In the genomic region with DNA sequence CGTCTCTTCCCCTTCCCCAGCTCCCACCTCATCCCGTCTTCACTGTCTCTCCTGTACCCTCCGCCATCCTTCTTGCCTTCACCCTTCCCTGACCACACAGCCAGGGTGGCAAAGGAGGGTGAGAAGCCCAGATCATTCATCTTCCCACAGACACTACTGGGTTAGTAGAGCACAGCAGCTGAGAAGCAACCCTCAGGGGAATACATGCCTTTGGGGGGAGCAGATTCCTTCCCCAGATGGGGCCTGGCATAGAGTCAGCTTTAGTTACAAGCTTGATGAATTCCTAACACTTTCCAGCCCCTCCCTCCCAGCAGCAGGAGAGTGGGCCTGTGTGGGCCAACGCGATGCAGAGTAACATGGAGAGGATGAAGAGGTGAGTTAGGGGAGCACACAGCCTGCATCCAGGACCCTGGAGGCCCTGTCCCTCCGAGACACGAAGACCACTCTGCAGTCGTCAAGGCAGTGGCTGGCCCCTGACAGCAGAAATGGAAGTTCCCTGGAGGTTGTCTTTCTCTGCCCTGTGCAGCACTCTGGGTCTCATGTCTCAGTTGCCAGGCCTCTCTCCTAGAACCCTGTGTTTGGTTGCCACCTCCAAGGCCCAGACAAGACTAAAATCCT, we compare ENCODE assay signal across 1 cellular context.
TF ChIP-seq lines count a peak whose summit lies in the region.

No MANE protein-coding gene starts in this region.

TF ChIP-seq in H1, 55 proteins besides CTCF, POLR2A, EP300 and RAD21:
- TF ChIP-seq ZNF274 (IDR thresholded peaks at IDR 0.05; ENCODE audit: borderline replicate concordance, extremely low read depth, low read length) (no peak), TAF7 (optimal IDR thresholded peaks at IDR 0.05; ENCODE audit: borderline replicate concordance, low read depth, low read length) (no peak), BACH1 (IDR thresholded peaks at IDR 0.05; ENCODE audit: low read length) (no peak), NRF1 (IDR thresholded peaks at IDR 0.05; ENCODE audit: low read depth, low read length) (no peak), POU5F1 (IDR thresholded peaks at IDR 0.05; ENCODE audit: low read depth, low read length) (no peak), NANOG (IDR thresholded peaks at IDR 0.05; ENCODE audit: insufficient read depth, low read depth, low read length, poor library complexity, severe bottlenecking) (no peak), CBX5 (IDR thresholded peaks at IDR 0.05; ENCODE audit: low read depth, low read length) (no peak), SIN3A (conservative IDR thresholded peaks at IDR 0.05 in 1 of 2, IDR thresholded peaks at IDR 0.05 in 1 of 2; ENCODE audit: low read depth in 1 of 2, low read length in 2 of 2) (no peak), TEAD4 (IDR thresholded peaks at IDR 0.05; ENCODE audit: low read depth, low read length) (no peak), SP4 (IDR thresholded peaks at IDR 0.05; ENCODE audit: low read length) (no peak), RBBP5 (IDR thresholded peaks at IDR 0.05; ENCODE audit: borderline replicate concordance, low read depth, low read length) (no peak), POLR2AphosphoS5 (IDR thresholded peaks at IDR 0.05; ENCODE audit: low read depth, low read length) (no peak), SP2 (IDR thresholded peaks at IDR 0.05; ENCODE audit: low read length) (no peak), CHD2 (IDR thresholded peaks at IDR 0.05; ENCODE audit: low read length) (no peak), SAP30 (IDR thresholded peaks at IDR 0.05; ENCODE audit: insufficient read depth, insufficient replicate concordance, low read length) (no peak), E2F6 (IDR thresholded peaks at IDR 0.05) (no peak), ATF3 (IDR thresholded peaks at IDR 0.05; ENCODE audit: insufficient read depth, low read depth, low read length) (no peak), KDM5A (IDR thresholded peaks at IDR 0.05; ENCODE audit: low read length) (no peak), KDM4A (IDR thresholded peaks at IDR 0.05; ENCODE audit: low read depth, low read length, severe bottlenecking) (no peak), SP1 (IDR thresholded peaks at IDR 0.05; ENCODE audit: low read depth, low read length) (no peak)
